In the genomic region with DNA sequence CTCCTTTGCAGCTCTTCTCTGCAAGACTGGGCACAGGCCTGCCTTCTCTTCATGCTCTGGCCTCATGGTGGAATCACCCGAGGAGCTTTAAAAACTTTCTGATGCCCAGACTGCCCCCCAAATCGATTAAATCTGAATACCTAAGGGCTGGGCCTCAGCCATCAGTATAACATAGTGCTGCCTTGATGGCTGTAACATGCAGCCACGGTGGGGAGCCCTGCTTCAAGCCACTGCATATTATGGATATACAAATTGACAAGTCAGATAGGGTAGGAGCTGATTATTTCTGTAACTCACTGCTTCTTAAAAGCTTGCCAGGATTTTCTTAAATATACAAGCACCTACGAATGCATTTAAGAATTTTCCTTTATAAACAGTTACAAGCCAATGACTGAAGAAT, we compare ENCODE assay signal across 2 cellular contexts.
TF ChIP-seq lines count a peak whose summit lies in the region.

No MANE protein-coding gene starts in this region.

TF ChIP-seq in IMR-90, 13 proteins besides CTCF, POLR2A, EP300 and RAD21:
- TF ChIP-seq NFE2L2 (IDR thresholded peaks at IDR 0.05; ENCODE audit: low read depth, low read length) (no peak), RFX5 (IDR thresholded peaks at IDR 0.05; ENCODE audit: low read depth, low read length) (no peak), MXI1 (IDR thresholded peaks at IDR 0.05; ENCODE audit: borderline replicate concordance, low read depth, low read length) (no peak), BHLHE40 (IDR thresholded peaks at IDR 0.05; ENCODE audit: low read depth, low read length) (no peak), CEBPB (IDR thresholded peaks at IDR 0.05; ENCODE audit: low read depth, low read length) (no peak), MAFK (IDR thresholded peaks at IDR 0.05; ENCODE audit: low read depth, low read length) (no peak), FOS (IDR thresholded peaks at IDR 0.05; ENCODE audit: low read depth, low read length) (no peak), MAZ (IDR thresholded peaks at IDR 0.05; ENCODE audit: borderline replicate concordance, low read depth, low read length) (no peak), USF2 (IDR thresholded peaks at IDR 0.05; ENCODE audit: low read depth, low read length) (no peak), SMC3 (IDR thresholded peaks at IDR 0.05; ENCODE audit: low read depth, low read length) (no peak), ELK1 (IDR thresholded peaks at IDR 0.05; ENCODE audit: borderline replicate concordance, low read depth, low read length) (no peak), CHD1 (IDR thresholded peaks at IDR 0.05; ENCODE audit: low read depth, low read length) (no peak), RCOR1 (IDR thresholded peaks at IDR 0.05; ENCODE audit: insufficient replicate concordance, low read length) (no peak)

TF ChIP-seq in GM12878, 131 proteins besides CTCF, POLR2A, EP300 and RAD21:
- TF ChIP-seq HDAC6 (IDR thresholded peaks at IDR 0.05; ENCODE audit: unreplicated experiment): no peak
- TF ChIP-seq PRDM15 (CRISPR knock-in tag; IDR thresholded peaks at IDR 0.05): no peak
- TF ChIP-seq IKZF2 (IDR thresholded peaks at IDR 0.05): no peak
- TF ChIP-seq, protein P1, sequence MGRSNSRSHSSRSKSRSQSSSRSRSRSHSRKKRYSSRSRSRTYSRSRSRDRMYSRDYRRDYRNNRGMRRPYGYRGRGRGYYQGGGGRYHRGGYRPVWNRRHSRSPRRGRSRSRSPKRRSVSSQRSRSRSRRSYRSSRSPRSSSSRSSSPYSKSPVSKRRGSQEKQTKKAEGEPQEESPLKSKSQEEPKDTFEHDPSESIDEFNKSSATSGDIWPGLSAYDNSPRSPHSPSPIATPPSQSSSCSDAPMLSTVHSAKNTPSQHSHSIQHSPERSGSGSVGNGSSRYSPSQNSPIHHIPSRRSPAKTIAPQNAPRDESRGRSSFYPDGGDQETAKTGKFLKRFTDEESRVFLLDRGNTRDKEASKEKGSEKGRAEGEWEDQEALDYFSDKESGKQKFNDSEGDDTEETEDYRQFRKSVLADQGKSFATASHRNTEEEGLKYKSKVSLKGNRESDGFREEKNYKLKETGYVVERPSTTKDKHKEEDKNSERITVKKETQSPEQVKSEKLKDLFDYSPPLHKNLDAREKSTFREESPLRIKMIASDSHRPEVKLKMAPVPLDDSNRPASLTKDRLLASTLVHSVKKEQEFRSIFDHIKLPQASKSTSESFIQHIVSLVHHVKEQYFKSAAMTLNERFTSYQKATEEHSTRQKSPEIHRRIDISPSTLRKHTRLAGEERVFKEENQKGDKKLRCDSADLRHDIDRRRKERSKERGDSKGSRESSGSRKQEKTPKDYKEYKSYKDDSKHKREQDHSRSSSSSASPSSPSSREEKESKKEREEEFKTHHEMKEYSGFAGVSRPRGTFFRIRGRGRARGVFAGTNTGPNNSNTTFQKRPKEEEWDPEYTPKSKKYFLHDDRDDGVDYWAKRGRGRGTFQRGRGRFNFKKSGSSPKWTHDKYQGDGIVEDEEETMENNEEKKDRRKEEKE (IDR thresholded peaks at IDR 0.05): no peak
- no peak for TF ChIP-seq RFX5 (IDR thresholded peaks at IDR 0.05; ENCODE audit: low read depth, low read length)
- no peak for TF ChIP-seq MTA3 (IDR thresholded peaks at IDR 0.05; ENCODE audit: borderline replicate concordance, low read length)
- no peak for TF ChIP-seq E2F8 (IDR thresholded peaks at IDR 0.05; ENCODE audit: low read depth, partially characterized antibody)
- TF ChIP-seq, protein P2, sequence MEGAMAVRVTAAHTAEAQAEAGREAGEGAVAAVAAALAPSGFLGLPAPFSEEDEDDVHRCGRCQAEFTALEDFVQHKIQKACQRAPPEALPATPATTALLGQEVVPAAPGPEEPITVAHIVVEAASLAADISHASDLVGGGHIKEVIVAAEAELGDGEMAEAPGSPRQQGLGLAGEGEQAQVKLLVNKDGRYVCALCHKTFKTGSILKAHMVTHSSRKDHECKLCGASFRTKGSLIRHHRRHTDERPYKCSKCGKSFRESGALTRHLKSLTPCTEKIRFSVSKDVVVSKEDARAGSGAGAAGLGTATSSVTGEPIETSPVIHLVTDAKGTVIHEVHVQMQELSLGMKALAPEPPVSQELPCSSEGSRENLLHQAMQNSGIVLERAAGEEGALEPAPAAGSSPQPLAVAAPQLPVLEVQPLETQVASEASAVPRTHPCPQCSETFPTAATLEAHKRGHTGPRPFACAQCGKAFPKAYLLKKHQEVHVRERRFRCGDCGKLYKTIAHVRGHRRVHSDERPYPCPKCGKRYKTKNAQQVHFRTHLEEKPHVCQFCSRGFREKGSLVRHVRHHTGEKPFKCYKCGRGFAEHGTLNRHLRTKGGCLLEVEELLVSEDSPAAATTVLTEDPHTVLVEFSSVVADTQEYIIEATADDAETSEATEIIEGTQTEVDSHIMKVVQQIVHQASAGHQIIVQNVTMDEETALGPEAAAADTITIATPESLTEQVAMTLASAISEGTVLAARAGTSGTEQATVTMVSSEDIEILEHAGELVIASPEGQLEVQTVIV (IDR thresholded peaks at IDR 0.05; ENCODE audit: borderline replicate concordance, partially characterized antibody): no peak
- TF ChIP-seq IKZF1 (conservative IDR thresholded peaks at IDR 0.05): no peak
- no peak for TF ChIP-seq CEBPB (IDR thresholded peaks at IDR 0.05; ENCODE audit: borderline replicate concordance in 1 of 2, low read depth in 2 of 2, low read length in 2 of 2)
- no peak for TF ChIP-seq NR2F1 (conservative IDR thresholded peaks at IDR 0.05)
- no peak for TF ChIP-seq IRF5 (IDR thresholded peaks at IDR 0.05; ENCODE audit: borderline replicate concordance)
- no peak for TF ChIP-seq JUND (IDR thresholded peaks at IDR 0.05; ENCODE audit: low read depth, low read length)
- no peak for TF ChIP-seq SUZ12 (IDR thresholded peaks at IDR 0.05; ENCODE audit: unreplicated experiment)
- no peak for TF ChIP-seq TCF12 (IDR thresholded peaks at IDR 0.05; ENCODE audit: low read depth, low read length)
